In the genomic region with DNA sequence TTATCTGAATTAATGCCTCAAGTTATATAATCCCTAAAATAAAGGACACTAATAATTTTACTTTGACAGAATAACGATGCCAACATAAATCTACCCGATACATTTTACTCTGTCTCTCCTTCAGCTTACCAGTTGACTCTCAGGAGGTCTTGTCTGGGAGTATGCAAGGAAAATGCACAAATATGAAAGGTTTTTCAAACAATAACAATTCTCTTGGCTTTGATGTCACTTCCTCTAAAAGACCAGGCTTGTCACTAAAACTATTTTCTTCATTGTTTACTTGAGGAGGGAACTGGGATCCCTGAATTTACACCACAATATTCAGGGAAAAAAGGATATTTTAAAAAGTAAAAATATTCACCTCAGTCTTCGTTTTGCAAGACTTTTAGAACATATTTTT, we compare ENCODE assay signal across 19 cellular contexts.
"Had no signal": no experiment of that assay in that cellular context is flagged by ENCODE, and none has a peak within 500 bp of the region (broad histone marks: within the 10 kb centered on the region; RNA-seq: fewer than 3 reads in every experiment).

No MANE protein-coding gene starts in this region.

- H3K9me3 ChIP-seq: body of pancreas, suprapubic skin, upper lobe of left lung had no signal

- H3K4me1 Mint-ChIP-seq: natural killer cell had no signal

- H3K27ac Mint-ChIP-seq: activated CD4-positive, alpha-beta memory T cell treated with anti-CD3 and anti-CD28 coated beads, Interleukin-2, amount 10 ng/mL, durations not matched to agents 7 days and 5 days; activated naive CD4-positive, alpha-beta T cell treated with anti-CD3 and anti-CD28 coated beads, Interleukin-2, amount 50 U/mL, for 72 hours; activated T-cell treated with anti-CD3 and anti-CD28 coated beads, Interleukin-2, amount 50 U/mL, for 72 hours had no signal

- H3K4me1 ChIP-seq: body of pancreas, suprapubic skin had no signal

- H3K27me3 ChIP-seq: body of pancreas, suprapubic skin, upper lobe of left lung had no signal

- H3K27ac ChIP-seq: body of pancreas, suprapubic skin had no signal

- DNase-seq: activated CD4-positive, alpha-beta memory T cell treated with anti-CD3 and anti-CD28 coated beads, Interleukin-2, amount 10 ng/mL, durations not matched to agents 7 days and 5 days; activated CD4-positive, alpha-beta T cell treated with anti-CD3 and anti-CD28 coated beads for 1 hour; activated CD8-positive, alpha-beta memory T cell treated with anti-CD3 and anti-CD28 coated beads, Interleukin-2, amount 50 U/mL, for 48 hours; activated gamma-delta T cell; activated T-cell treated with anti-CD3 and anti-CD28 coated beads, Interleukin-2, amount 50 U/mL, for 72 hours; body of pancreas; central memory CD4-positive, alpha-beta T cell; effector memory CD8-positive, alpha-beta T cell; hippocampal formation; mesendoderm; natural killer cell; retina; stimulated activated CD4-positive, alpha-beta T cell treated with anti-CD3 and anti-CD28 coated beads, Interleukin-15, amount 100 ng/mL, for 24 hours; stimulated activated CD4-positive, alpha-beta T cell treated with anti-CD3 and anti-CD28 coated beads, Interleukin-4, amount 100 ng/mL, for 1 hour; stimulated activated naive CD4-positive, alpha-beta T cell treated with Interleukin-2 at 50 U/mL for 16 hours; T-helper 1 cell; upper lobe of left lung had no signal

- H3K4me3 Mint-ChIP-seq: activated CD4-positive, alpha-beta memory T cell treated with anti-CD3 and anti-CD28 coated beads, Interleukin-2, amount 10 ng/mL, durations not matched to agents 7 days and 5 days; activated T-cell treated with anti-CD3 and anti-CD28 coated beads, Interleukin-2, amount 50 U/mL, for 72 hours; effector memory CD8-positive, alpha-beta T cell; natural killer cell had no signal

- H3K27me3 Mint-ChIP-seq: activated CD4-positive, alpha-beta memory T cell treated with anti-CD3 and anti-CD28 coated beads, Interleukin-2, amount 10 ng/mL, durations not matched to agents 7 days and 5 days; effector memory CD8-positive, alpha-beta T cell had no signal

- ATAC-seq: activated naive CD4-positive, alpha-beta T cell treated with anti-CD3 and anti-CD28 coated beads, Interleukin-2, amount 50 U/mL, for 72 hours; activated T-cell treated with anti-CD3 and anti-CD28 coated beads, Interleukin-2, amount 50 U/mL, for 72 hours; body of pancreas; effector memory CD8-positive, alpha-beta T cell; natural killer cell had no signal

- H3K9me3 Mint-ChIP-seq: activated CD4-positive, alpha-beta memory T cell treated with anti-CD3 and anti-CD28 coated beads, Interleukin-2, amount 10 ng/mL, durations not matched to agents 7 days and 5 days; activated naive CD4-positive, alpha-beta T cell treated with anti-CD3 and anti-CD28 coated beads, Interleukin-2, amount 50 U/mL, for 72 hours; activated T-cell treated with anti-CD3 and anti-CD28 coated beads, Interleukin-2, amount 50 U/mL, for 72 hours; effector memory CD8-positive, alpha-beta T cell; natural killer cell had no signal

- H3K36me3 Mint-ChIP-seq: activated naive CD4-positive, alpha-beta T cell treated with anti-CD3 and anti-CD28 coated beads, Interleukin-2, amount 50 U/mL, for 72 hours had no signal

- H3K4me3 ChIP-seq: body of pancreas, suprapubic skin, upper lobe of left lung had no signal
